ENCODE assay signal across 8 cellular contexts in the genomic region with DNA sequence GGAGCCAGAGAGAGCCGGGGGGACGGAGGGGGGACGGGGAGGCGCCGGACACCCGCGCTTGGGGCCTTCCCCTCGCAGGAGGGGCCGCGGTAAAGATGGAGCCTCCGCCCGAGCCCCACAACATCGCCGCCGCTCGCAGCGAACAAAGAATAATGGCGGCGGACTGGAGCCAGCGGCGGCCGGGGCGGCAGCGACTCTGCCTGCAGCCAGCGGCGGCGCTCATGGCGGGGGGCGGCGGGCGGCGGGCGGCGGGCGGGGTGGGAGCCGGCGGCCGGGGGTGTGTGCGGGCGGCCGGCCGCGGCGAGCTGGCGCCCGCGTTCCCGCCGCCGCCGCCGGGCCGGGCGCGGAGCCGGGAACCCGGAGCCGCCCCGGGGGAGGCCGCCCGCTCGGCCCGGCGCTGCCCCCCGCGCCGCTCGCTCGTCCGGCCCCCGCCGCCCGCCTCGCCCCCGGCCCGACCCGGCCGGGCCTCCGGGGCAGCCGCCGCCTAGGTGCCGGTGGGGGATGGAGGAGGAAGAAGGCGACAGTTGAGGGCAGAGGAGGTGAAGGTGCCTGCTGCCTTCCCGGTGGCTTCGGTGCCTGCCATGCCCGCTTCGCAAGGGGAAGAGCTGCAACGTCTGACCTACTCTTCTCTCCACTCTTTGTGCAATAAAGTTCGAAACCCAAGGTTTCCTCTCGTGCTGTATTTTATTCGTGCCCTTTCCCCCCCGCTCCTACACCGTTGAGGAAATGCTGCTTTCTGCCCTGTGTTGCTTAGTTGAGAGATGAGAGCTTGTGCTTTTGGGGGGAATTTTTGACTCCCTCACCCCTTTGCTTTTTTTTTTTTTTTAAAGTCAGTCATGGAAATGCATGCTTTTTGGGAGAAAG. TPM values are rescaled to one million over a fixed set of nuclear protein-coding genes. Genes with fewer than 3 reads are reported as not detected.
DNase-seq lines count a peak whose midpoint lies in the region; ATAC-seq and TF ChIP-seq lines count a peak whose summit lies in the region.

No MANE protein-coding gene starts in this region.

- TF ChIP-seq CTCF in DND-41 (IDR thresholded peaks at IDR 0.05; ENCODE audit: borderline replicate concordance, extremely low read depth, low read length, poor library complexity, severe bottlenecking) = peak; percentile 1

- H3K27me3 Mint-ChIP-seq in activated CD4-positive, alpha-beta T cell treated with anti-CD3 and anti-CD28 coated beads, Interleukin-2, amount 10 ng/mL, durations not matched to agents 24 days and 14 days = no peaks in the 10 kb centered on the region

- no peaks in the 10 kb centered on the region for H3K9me3 Mint-ChIP-seq in activated CD4-positive, alpha-beta T cell treated with anti-CD3 and anti-CD28 coated beads, Interleukin-2, amount 10 ng/mL, durations not matched to agents 24 days and 14 days

- H3K36me3 ChIP-seq in DND-41 (ENCODE audit: insufficient read depth, low read length) (peaks cover 13% of the 10 kb centered on the region), HAP-1 (replicated peaks) (no peaks in the 10 kb centered on the region)

- H3K9ac ChIP-seq in DND-41 (ENCODE audit: low read depth, low read length) = peak overlapping the region; percentile 95

- peak overlapping the region; percentile 93 for H3K4me2 ChIP-seq in DND-41 (ENCODE audit: insufficient read depth, low read length)

- peak overlapping the region; percentile 99 for H3K27ac Mint-ChIP-seq in activated CD4-positive, alpha-beta T cell treated with anti-CD3 and anti-CD28 coated beads, Interleukin-2, amount 10 ng/mL, durations not matched to agents 24 days and 14 days

- H3K4me3 ChIP-seq in DND-41 (ENCODE audit: low read depth in 1 of 2, low read length in 2 of 2) = peak overlapping the region; percentile 74 to 91
- peak overlapping the region; percentile 97 for H3K4me3 ChIP-seq in HAP-1

- H4K20me1 ChIP-seq in DND-41 (ENCODE audit: insufficient read depth, low read length) = peaks cover 33% of the 10 kb centered on the region; the same call in 1 of the 2 replicates

- ATAC-seq in DND-41 (ENCODE audit: insufficient read depth, low read depth) = peak; percentile 12

- H3K4me3 Mint-ChIP-seq in activated CD4-positive, alpha-beta T cell treated with anti-CD3 and anti-CD28 coated beads, Interleukin-2, amount 10 ng/mL, durations not matched to agents 24 days and 14 days = peak overlapping the region; percentile 93

- H3K36me3 Mint-ChIP-seq in activated CD4-positive, alpha-beta T cell treated with anti-CD3 and anti-CD28 coated beads, Interleukin-2, amount 10 ng/mL, durations not matched to agents 24 days and 14 days (ENCODE audit: low read depth) = peaks cover 27% of the 10 kb centered on the region

- H3K4me1 Mint-ChIP-seq in activated CD4-positive, alpha-beta T cell treated with anti-CD3 and anti-CD28 coated beads, Interleukin-2, amount 10 ng/mL, durations not matched to agents 24 days and 14 days = peaks cover 54% of the 10 kb centered on the region

- H3K27me3 ChIP-seq in DND-41 (ENCODE audit: insufficient read depth, low read length, poor library complexity) (no peaks in the 10 kb centered on the region), HAP-1 (ENCODE audit: low read depth) (no peaks in the 10 kb centered on the region)

- in situ Hi-C loops in HAP-1 (cut with MboI; ENCODE audit: low sequenced_read_pairs) = no loop called here

- H2AFZ ChIP-seq in DND-41 (ENCODE audit: low read depth, low read length) = peak overlapping the region; percentile 78

- peaks cover 56% of the 10 kb centered on the region for H3K79me2 ChIP-seq in DND-41 (ENCODE audit: insufficient read depth, low read length)

- intact Hi-C loops in activated CD4-positive, alpha-beta T cell treated with anti-CD3 and anti-CD28 coated beads, Interleukin-2, amount 10 ng/mL, durations not matched to agents 24 days and 14 days (cut with micrococcal nuclease) = loop anchor here (2.0 to 10.0 kb wide), 4 partner anchors 16 to 722 kb away; a partner anchor contains a TSS

- H3K9me3 ChIP-seq in DND-41 (ENCODE audit: insufficient read depth, low read length, severe bottlenecking) = no peaks in the 10 kb centered on the region
- H3K9me3 ChIP-seq in HAP-1 = no peaks in the 10 kb centered on the region

- DNase-seq in DND-41 = peak; percentile 65
- peak; percentile 43 to 59 for DNase-seq in HAP-1 (ENCODE audit: low spot score in 2 of 2)
- DNase-seq in NCI-H2029 treated with DMSO at 0.1 percent for 48 hours (lab: John Stamatoyannopoulos, UW) = peak; percentile 36
- DNase-seq in activated CD4-positive, alpha-beta T cell treated with anti-CD3 and anti-CD28 coated beads, Interleukin-2, amount 10 ng/mL, durations not matched to agents 24 days and 14 days = peak; percentile 85
- peak; percentile 60 for DNase-seq in dermis blood vessel endothelial cell
- peak; percentile 54 to 63 for DNase-seq in lung microvascular endothelial cell (ENCODE audit: low read depth in 2 of 2)
- DNase-seq in stimulated activated CD8-positive, alpha-beta memory T cell treated with anti-CD3 and anti-CD28 coated beads, Interleukin-15, amount 100 ng/mL, for 4 hours (ENCODE audit: low read depth in 2 of 2) = peak; percentile 20 to 23
- DNase-seq in mesenteric fat pad (ENCODE audit: low spot score) = no peak

- H3K27ac ChIP-seq in DND-41 (ENCODE audit: low read length) = peak overlapping the region; percentile 97

- H3K4me1 ChIP-seq in DND-41 (ENCODE audit: insufficient read depth, low read length) (peaks cover 53% of the 10 kb centered on the region), HAP-1 (peaks cover 23% of the 10 kb centered on the region)

RNA-seq across cellular contexts. Expression of a gene that starts 0.6 kb away (rescaled TPM):
- 106 and 107 TPM in 2 replicates for total RNA-seq in activated CD4-positive, alpha-beta T cell treated with anti-CD3 and anti-CD28 coated beads, Interleukin-2, amount 10 ng/mL, durations not matched to agents 24 days and 14 days
- total RNA-seq in dermis blood vessel endothelial cell (51.5 and 56.2 TPM in 2 replicates), lung microvascular endothelial cell (21.1 and 38.3 TPM in 2 replicates), mesenteric fat pad (76.8 TPM)
